ENCODE assay signal across 28 cellular contexts in the genomic region with DNA sequence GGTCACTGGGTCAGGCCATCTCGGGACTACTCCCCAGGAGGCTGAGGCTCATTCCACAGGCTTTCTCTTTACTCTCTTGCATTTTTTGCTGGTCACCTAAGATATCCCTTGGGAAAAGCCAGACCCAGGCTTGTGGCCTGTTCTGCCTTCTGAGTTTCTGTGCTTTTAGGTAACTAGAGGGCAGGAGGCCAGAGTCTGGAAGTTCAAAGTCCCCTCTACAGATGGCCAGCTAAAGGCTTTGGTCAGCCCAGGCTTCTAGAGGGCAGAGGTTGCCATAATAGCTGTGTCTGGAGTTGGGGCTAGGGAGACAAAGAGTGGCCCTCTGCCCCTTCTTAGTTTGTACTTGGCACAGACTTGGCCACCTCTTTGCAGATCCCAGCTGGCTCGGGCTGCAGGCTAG. TPM values are rescaled to one million over a fixed set of nuclear protein-coding genes. Genes with fewer than 3 reads are reported as not detected.
A peak's percentile ranks its signal among the peaks of the same experiment; 100 is the strongest.
DNase-seq lines count a peak whose midpoint lies in the region; ATAC-seq, FAIRE-seq and TF ChIP-seq lines count a peak whose summit lies in the region.
"Had no signal": no experiment of that assay in that cellular context is flagged by ENCODE, and none has a peak within 500 bp of the region (broad histone marks: within the 10 kb centered on the region; RNA-seq: fewer than 3 reads in every experiment).

No MANE protein-coding gene starts in this region.

- H3K9ac ChIP-seq in liver (ENCODE audit: low read depth in 1 of 2, low read length in 2 of 2): no peak overlapping the region
- H3K9ac ChIP-seq: BLaER1 had no signal

- WGBS in liver: 71% methylated on average over 2 of the region's 2 CpGs
- 78 to 86% (median 79%) methylated on average over 2 of the region's 2 CpGs for WGBS in small intestine, 3 donors

- H3K4me1 ChIP-seq in liver (ENCODE audit: control insufficient read depth in 4 of 4, insufficient read depth in 4 of 4, low read length in 3 of 4) (peaks cover 0 to 9% (median 4%) of the 10 kb centered on the region in 4 donors), small intestine (ENCODE audit: control insufficient read depth in 2 of 2, insufficient read depth in 1 of 2, low read depth in 1 of 2, low read length in 1 of 2) (peaks cover 0 to 3% of the 10 kb centered on the region in 2 donors)
- H3K4me1 ChIP-seq: BE2C, BLaER1 had no signal

- no peaks in the 10 kb centered on the region for H3K36me3 ChIP-seq in liver (ENCODE audit: control insufficient read depth in 4 of 4, insufficient read depth in 3 of 4, low read depth in 1 of 4, low read length in 3 of 4)
- no peaks in the 10 kb centered on the region for H3K36me3 ChIP-seq in small intestine (ENCODE audit: control insufficient read depth in 2 of 2, insufficient read depth in 2 of 2, low read length in 2 of 2)
- H3K36me3 ChIP-seq: BE2C, BLaER1 had no signal

- H3K27ac ChIP-seq in liver (ENCODE audit: low read depth in 1 of 2, low read length in 2 of 2) (no peak overlapping the region), small intestine (ENCODE audit: low read depth in 1 of 2, low read length in 1 of 2) (no peak overlapping the region)
- H3K27ac ChIP-seq: BLaER1 had no signal

- TF ChIP-seq CTCF in liver (IDR thresholded peaks at IDR 0.05; ENCODE audit: low read depth, low read length, missing input control): no peak

- DNase-seq in left lobe of liver (ENCODE audit: low spot score) (peak; percentile 63), small intestine (peak; percentile 31), iPS-NIHi11 (ENCODE audit: low spot score) (no peak)
- DNase-seq: 8988T; ACHN; BE2C; C1 segment of cervical spinal cord; CD4-positive, alpha-beta memory T cell; CD4-positive, CD25-positive, alpha-beta regulatory T cell; CD8-positive, alpha-beta memory T cell; COR-L47; DMS 273 treated with DMSO at 0.1 percent for 48 hours; DMS153; DMS53; DMS79; DND-41; EL; GDM1 had no signal

- FAIRE-seq in small intestine (lab: Jason Lieb, UNC): no peak
- FAIRE-seq: A204.1, GM12878, GM12892, GM18507 had no signal

- ATAC-seq in left lobe of liver (peak; percentile 95), HG02588 (IDR thresholded peaks at IDR 0.05; ENCODE audit: unreplicated experiment) (no peak), esophagus mucosa (no peak)
- ATAC-seq: GM12878 had no signal

- H3K4me3 ChIP-seq in liver (ENCODE audit: low read depth in 1 of 3, low read length in 3 of 3): no peak overlapping the region
- no peak overlapping the region for H3K4me3 ChIP-seq in small intestine (ENCODE audit: low read depth in 1 of 2, low read length in 2 of 2)
- H3K4me3 ChIP-seq: BLaER1, GM12878 had no signal

- no peak for TF ChIP-seq RAD21 in liver (IDR thresholded peaks at IDR 0.05)

- H3K27me3 ChIP-seq in liver (ENCODE audit: control insufficient read depth in 4 of 4, insufficient read depth in 4 of 4, low read length in 3 of 4) (no peaks in the 10 kb centered on the region), small intestine (ENCODE audit: control insufficient read depth in 2 of 2, insufficient read depth in 2 of 2, low read length in 2 of 2) (no peaks in the 10 kb centered on the region)
- H3K27me3 ChIP-seq: BE2C, BLaER1 had no signal

- H3K9me3 ChIP-seq in liver (ENCODE audit: control insufficient read depth in 4 of 4, low read length in 3 of 4) (no peaks in the 10 kb centered on the region), small intestine (ENCODE audit: control insufficient read depth, low read depth) (no peaks in the 10 kb centered on the region)
- H3K9me3 ChIP-seq: BE2C, BLaER1 had no signal

TF ChIP-seq in liver, 16 proteins besides CTCF, POLR2A, EP300 and RAD21:
- TF ChIP-seq HNF4G (IDR thresholded peaks at IDR 0.05) (peak; percentile 83), JUND (IDR thresholded peaks at IDR 0.05) (no peak), FOXA1 (IDR thresholded peaks at IDR 0.05) (no peak), EGR1 (IDR thresholded peaks at IDR 0.05; ENCODE audit: low read depth in 2 of 2) (no peak), HNF4A (conservative IDR thresholded peaks at IDR 0.05) (peak; percentile 84 to 94), SP1 (IDR thresholded peaks at IDR 0.05) (no peak), YY1 (IDR thresholded peaks at IDR 0.05) (no peak), FOXA2 (IDR thresholded peaks at IDR 0.05) (no peak), NR2F2 (IDR thresholded peaks at IDR 0.05) (peak; percentile 33), RXRA (IDR thresholded peaks at IDR 0.05) (peak; percentile 59 to 72)
- TF ChIP-seq, protein P1, sequence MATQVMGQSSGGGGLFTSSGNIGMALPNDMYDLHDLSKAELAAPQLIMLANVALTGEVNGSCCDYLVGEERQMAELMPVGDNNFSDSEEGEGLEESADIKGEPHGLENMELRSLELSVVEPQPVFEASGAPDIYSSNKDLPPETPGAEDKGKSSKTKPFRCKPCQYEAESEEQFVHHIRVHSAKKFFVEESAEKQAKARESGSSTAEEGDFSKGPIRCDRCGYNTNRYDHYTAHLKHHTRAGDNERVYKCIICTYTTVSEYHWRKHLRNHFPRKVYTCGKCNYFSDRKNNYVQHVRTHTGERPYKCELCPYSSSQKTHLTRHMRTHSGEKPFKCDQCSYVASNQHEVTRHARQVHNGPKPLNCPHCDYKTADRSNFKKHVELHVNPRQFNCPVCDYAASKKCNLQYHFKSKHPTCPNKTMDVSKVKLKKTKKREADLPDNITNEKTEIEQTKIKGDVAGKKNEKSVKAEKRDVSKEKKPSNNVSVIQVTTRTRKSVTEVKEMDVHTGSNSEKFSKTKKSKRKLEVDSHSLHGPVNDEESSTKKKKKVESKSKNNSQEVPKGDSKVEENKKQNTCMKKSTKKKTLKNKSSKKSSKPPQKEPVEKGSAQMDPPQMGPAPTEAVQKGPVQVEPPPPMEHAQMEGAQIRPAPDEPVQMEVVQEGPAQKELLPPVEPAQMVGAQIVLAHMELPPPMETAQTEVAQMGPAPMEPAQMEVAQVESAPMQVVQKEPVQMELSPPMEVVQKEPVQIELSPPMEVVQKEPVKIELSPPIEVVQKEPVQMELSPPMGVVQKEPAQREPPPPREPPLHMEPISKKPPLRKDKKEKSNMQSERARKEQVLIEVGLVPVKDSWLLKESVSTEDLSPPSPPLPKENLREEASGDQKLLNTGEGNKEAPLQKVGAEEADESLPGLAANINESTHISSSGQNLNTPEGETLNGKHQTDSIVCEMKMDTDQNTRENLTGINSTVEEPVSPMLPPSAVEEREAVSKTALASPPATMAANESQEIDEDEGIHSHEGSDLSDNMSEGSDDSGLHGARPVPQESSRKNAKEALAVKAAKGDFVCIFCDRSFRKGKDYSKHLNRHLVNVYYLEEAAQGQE (IDR thresholded peaks at IDR 0.05): no peak
- TF ChIP-seq, protein P2, sequence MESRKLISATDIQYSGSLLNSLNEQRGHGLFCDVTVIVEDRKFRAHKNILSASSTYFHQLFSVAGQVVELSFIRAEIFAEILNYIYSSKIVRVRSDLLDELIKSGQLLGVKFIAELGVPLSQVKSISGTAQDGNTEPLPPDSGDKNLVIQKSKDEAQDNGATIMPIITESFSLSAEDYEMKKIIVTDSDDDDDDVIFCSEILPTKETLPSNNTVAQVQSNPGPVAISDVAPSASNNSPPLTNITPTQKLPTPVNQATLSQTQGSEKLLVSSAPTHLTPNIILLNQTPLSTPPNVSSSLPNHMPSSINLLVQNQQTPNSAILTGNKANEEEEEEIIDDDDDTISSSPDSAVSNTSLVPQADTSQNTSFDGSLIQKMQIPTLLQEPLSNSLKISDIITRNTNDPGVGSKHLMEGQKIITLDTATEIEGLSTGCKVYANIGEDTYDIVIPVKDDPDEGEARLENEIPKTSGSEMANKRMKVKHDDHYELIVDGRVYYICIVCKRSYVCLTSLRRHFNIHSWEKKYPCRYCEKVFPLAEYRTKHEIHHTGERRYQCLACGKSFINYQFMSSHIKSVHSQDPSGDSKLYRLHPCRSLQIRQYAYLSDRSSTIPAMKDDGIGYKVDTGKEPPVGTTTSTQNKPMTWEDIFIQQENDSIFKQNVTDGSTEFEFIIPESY (IDR thresholded peaks at IDR 0.05): no peak
- TF ChIP-seq, protein P3, sequence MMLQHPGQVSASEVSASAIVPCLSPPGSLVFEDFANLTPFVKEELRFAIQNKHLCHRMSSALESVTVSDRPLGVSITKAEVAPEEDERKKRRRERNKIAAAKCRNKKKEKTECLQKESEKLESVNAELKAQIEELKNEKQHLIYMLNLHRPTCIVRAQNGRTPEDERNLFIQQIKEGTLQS (IDR thresholded peaks at IDR 0.05): no peak
- TF ChIP-seq, protein P4, sequence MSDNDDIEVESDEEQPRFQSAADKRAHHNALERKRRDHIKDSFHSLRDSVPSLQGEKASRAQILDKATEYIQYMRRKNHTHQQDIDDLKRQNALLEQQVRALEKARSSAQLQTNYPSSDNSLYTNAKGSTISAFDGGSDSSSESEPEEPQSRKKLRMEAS (IDR thresholded peaks at IDR 0.05): no peak

RNA-seq across cellular contexts. Expression of a gene that starts 8.4 kb away (rescaled TPM):
- total RNA-seq in left lobe of liver (20.1 TPM), liver (1 to 10 TPM; 4.3 to 10.0 TPM), esophagus mucosa (32.6 TPM)
- polyA plus RNA-seq in liver (10 to 100 TPM in 1 of 2 donors, 1 to 10 TPM in 1; 8.7 to 15.3 TPM), small intestine (10 to 100 TPM; 22.7 to 81.2 (median 73.0) TPM)

RNA-seq across cellular contexts. Expression of a gene that starts 39.2 kb away (rescaled TPM):
- total RNA-seq in left lobe of liver (0.65 TPM), liver (under 1 TPM; 0.14 to 0.92 TPM), esophagus mucosa (not detected)
- polyA plus RNA-seq in liver (under 1 TPM; 0.10 to 0.74 TPM), small intestine (1 to 10 TPM in 1 of 3 donors, under 1 TPM in 2; 0.54 to 4.1 (median 0.89) TPM)
- total RNA-seq: A673 had no signal
- polyA plus RNA-seq: CD14-positive monocyte; CD4-positive, alpha-beta memory T cell; CD8-positive, alpha-beta memory T cell had no signal

RNA-seq across cellular contexts. Expression of a gene that starts 49.8 kb away (rescaled TPM):
- total RNA-seq in left lobe of liver (31.0 TPM), liver (10 to 100 TPM; 30.5 to 61.2 TPM), esophagus mucosa (1,103 TPM)
- polyA plus RNA-seq in liver (10 to 100 TPM; 12.9 to 28.9 TPM), small intestine (100 to 1,000 TPM; 243 to 362 (median 254) TPM)

Comparison
In these comparisons a context has a peak if more than half of its experiments do, and no peak if none do; other contexts are left out.
1. RNA of a gene that starts 49.8 kb away (total RNA-seq): 1,103 TPM in esophagus mucosa (single experiment); 30.5 to 61.2 TPM in liver and 31.0 TPM in left lobe of liver (single experiment); every median in the first group is over 10 times any median in the second.